9 cellular contexts compared by ENCODE assay signal in the genomic region with DNA sequence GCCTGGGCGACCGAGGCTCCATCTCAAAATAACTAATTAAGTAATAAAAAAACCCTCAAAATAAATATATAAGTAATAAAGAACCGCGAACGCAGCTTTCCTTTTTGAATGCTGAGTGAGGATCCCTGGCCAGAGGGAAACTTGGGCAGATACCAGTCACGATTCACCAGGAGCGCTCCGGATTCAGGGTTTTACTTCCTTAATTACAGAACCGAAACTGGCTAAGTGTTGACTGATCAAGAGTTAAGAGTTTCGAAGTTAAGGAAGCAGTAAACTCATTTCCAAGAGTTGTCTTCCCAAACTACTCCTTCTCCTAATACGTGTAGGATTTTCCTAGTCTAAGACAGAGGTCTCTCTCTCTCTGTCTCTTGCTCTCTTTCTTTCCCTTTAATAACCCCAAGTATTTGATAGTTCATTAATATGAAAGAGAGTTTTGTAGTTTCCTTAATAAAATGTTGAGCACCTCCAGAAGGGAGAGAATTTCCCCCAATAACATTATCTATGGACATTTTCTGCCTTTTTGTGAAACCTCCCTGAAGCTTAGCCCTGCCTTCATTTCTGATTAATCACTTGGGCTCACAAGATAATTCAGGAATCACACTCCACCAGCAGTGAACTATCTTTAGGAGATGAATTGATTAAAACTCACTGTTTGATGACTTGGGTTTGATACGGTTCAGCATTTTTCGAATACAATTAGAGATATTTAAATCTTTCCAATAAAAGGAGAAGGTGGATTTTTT.
DNase-seq lines count a peak whose midpoint lies in the region; ATAC-seq and TF ChIP-seq lines count a peak whose summit lies in the region.
"Had no signal": no experiment of that assay in that cellular context is flagged by ENCODE, and none has a peak within 500 bp of the region (broad histone marks: within the 10 kb centered on the region; RNA-seq: fewer than 3 reads in every experiment).

No MANE protein-coding gene starts in this region.

- no peaks in the 10 kb centered on the region for H3K9me3 Mint-ChIP-seq in T-helper 1 cell treated with Interleukin-12 subunit alpha and Interleukin-12 subunit beta and Interleukin-4 antibody, amounts not matched to agents 30 μg/mL and 1 μg/mL, for 36 hours
- H3K9me3 Mint-ChIP-seq in activated B cell treated with CpG ODN at 0.5 μM for 24 hours: no peaks in the 10 kb centered on the region
- H3K9me3 Mint-ChIP-seq: activated T-cell treated with anti-CD3 and anti-CD28 coated beads, Interleukin-2, amount 50 U/mL, for 4 hours had no signal

- peaks cover 33 to 63% of the 10 kb centered on the region in 2 donors for H3K4me1 ChIP-seq in left lung
- peaks cover 11% of the 10 kb centered on the region for H3K4me1 ChIP-seq in thymus (ENCODE audit: control insufficient read depth, insufficient read depth, low read length)

- H3K36me3 ChIP-seq in left lung (no peaks in the 10 kb centered on the region), thymus (ENCODE audit: control insufficient read depth, insufficient read depth) (no peaks in the 10 kb centered on the region)

- H3K27ac ChIP-seq in left lung (peak overlapping the region; percentile 70 to 81), thymus (ENCODE audit: low read depth) (peak overlapping the region; percentile 46)

- WGBS in thymus: 51% methylated on average over 13 of the region's 13 CpGs

- DNase-seq in T-helper 1 cell (no peak), activated B cell treated with CpG ODN at 0.5 μM for 24 hours (no peak), left lung (no peak), NCI-H2196 treated with DMSO at 0.1 percent for 48 hours (lab: John Stamatoyannopoulos, UW; ENCODE audit: unreplicated experiment) (no peak), NCI-H146 (lab: John Stamatoyannopoulos, UW) (no peak)
- DNase-seq: activated T-cell treated with anti-CD3 and anti-CD28 coated beads, Interleukin-2, amount 50 U/mL, for 4 hours had no signal

- intact Hi-C loops in activated B cell treated with CpG ODN at 0.5 μM for 24 hours (cut with micrococcal nuclease): loop anchor here (1.0 to 5.0 kb wide), 4 partner anchors 34 to 287 kb away; no protein-coding TSS in a partner anchor
- intact Hi-C loops in left lung (cut with DNase I): no loop called here

- ATAC-seq in activated B cell treated with CpG ODN at 0.5 μM for 24 hours (ENCODE audit: low read depth) (peak; percentile 69), left lung (peak; percentile 52), GM18511 (IDR thresholded peaks at IDR 0.05; ENCODE audit: unreplicated experiment) (no peak)
- ATAC-seq: activated T-cell treated with anti-CD3 and anti-CD28 coated beads, Interleukin-2, amount 50 U/mL, for 4 hours had no signal

- no peak overlapping the region for H3K4me3 Mint-ChIP-seq in T-helper 1 cell treated with Interleukin-12 subunit alpha and Interleukin-12 subunit beta and Interleukin-4 antibody, amounts not matched to agents 30 μg/mL and 1 μg/mL, for 36 hours
- H3K4me3 Mint-ChIP-seq in activated B cell treated with CpG ODN at 0.5 μM for 24 hours: peak overlapping the region; percentile 71

- TF ChIP-seq CTCF in activated B cell treated with CpG ODN at 0.5 μM for 24 hours (IDR thresholded peaks at IDR 0.05) (no peak), left lung (IDR thresholded peaks at IDR 0.05) (no peak)

- H3K27ac Mint-ChIP-seq in T-helper 1 cell treated with Interleukin-12 subunit alpha and Interleukin-12 subunit beta and Interleukin-4 antibody, amounts not matched to agents 30 μg/mL and 1 μg/mL, for 36 hours: peak overlapping the region; percentile 15
- peak overlapping the region; percentile 81 for H3K27ac Mint-ChIP-seq in activated B cell treated with CpG ODN at 0.5 μM for 24 hours

- POLR2A ChIA-PET in activated B cell treated with CpG ODN at 0.5 μM for 24 hours (lab: Charles Lee): no interaction called here

- no peaks in the 10 kb centered on the region for H3K27me3 ChIP-seq in left lung
- no peaks in the 10 kb centered on the region for H3K27me3 ChIP-seq in thymus (ENCODE audit: control insufficient read depth, insufficient read depth)

- H3K27me3 Mint-ChIP-seq in T-helper 1 cell treated with Interleukin-12 subunit alpha and Interleukin-12 subunit beta and Interleukin-4 antibody, amounts not matched to agents 30 μg/mL and 1 μg/mL, for 36 hours (ENCODE audit: low read depth): no peaks in the 10 kb centered on the region
- H3K27me3 Mint-ChIP-seq in activated B cell treated with CpG ODN at 0.5 μM for 24 hours: no peaks in the 10 kb centered on the region

- peak overlapping the region in 1 of 2 donors; percentile 11 for H3K4me3 ChIP-seq in left lung
- no peak overlapping the region for H3K4me3 ChIP-seq in thymus (ENCODE audit: low read length)

- peaks cover 3% of the 10 kb centered on the region for H3K36me3 Mint-ChIP-seq in T-helper 1 cell treated with Interleukin-12 subunit alpha and Interleukin-12 subunit beta and Interleukin-4 antibody, amounts not matched to agents 30 μg/mL and 1 μg/mL, for 36 hours (ENCODE audit: low read depth)
- no peaks in the 10 kb centered on the region for H3K36me3 Mint-ChIP-seq in activated B cell treated with CpG ODN at 0.5 μM for 24 hours (ENCODE audit: low read depth)

- H3K9me3 ChIP-seq in left lung (no peaks in the 10 kb centered on the region), thymus (ENCODE audit: control insufficient read depth) (no peaks in the 10 kb centered on the region)

- CTCF ChIA-PET in activated B cell treated with CpG ODN at 0.5 μM for 24 hours (lab: Charles Lee): interaction anchor here (1.0 kb wide), 1 partner anchor 217 kb away, joined by 3 read pairs; no protein-coding TSS in a partner anchor

- peaks cover 54% of the 10 kb centered on the region for H3K4me1 Mint-ChIP-seq in T-helper 1 cell treated with Interleukin-12 subunit alpha and Interleukin-12 subunit beta and Interleukin-4 antibody, amounts not matched to agents 30 μg/mL and 1 μg/mL, for 36 hours (ENCODE audit: low read depth)
- H3K4me1 Mint-ChIP-seq in activated B cell treated with CpG ODN at 0.5 μM for 24 hours: peaks cover 72% of the 10 kb centered on the region
